ENCODE assay signal across 13 cellular contexts in genomic region chr20:64047968-64048401, GRCh38. TPM values are rescaled to one million over a fixed set of nuclear protein-coding genes. Genes with fewer than 3 reads are reported as not detected.
DNase-seq lines count a peak whose midpoint lies in the region; ATAC-seq and TF ChIP-seq lines count a peak whose summit lies in the region.
"Had no signal": no experiment of that assay in that cellular context is flagged by ENCODE, and none has a peak within 500 bp of the region (broad histone marks: within the 10 kb centered on the region; RNA-seq: fewer than 3 reads in every experiment).

No MANE protein-coding gene starts in this region.

- peak; percentile 52 for ATAC-seq in WTC11
- ATAC-seq in stimulated activated effector memory CD8-positive, alpha-beta T cell treated with anti-CD3 and anti-CD28 coated beads, Interleukin-12 subunit alpha, Interleukin-12 subunit beta, amount 100 ng/mL, for 72 hours: no peak
- ATAC-seq in activated CD4-positive, alpha-beta T cell treated with anti-CD3 and anti-CD28 coated beads for 36 hours: no peak
- ATAC-seq: activated T-helper 17 cell treated with anti-CD3 and anti-CD28 coated beads, Interleukin-2, amount 50 U/mL, for 72 hours had no signal

- H3K9me3 Mint-ChIP-seq in WTC11: no peaks in the 10 kb centered on the region
- no peaks in the 10 kb centered on the region for H3K9me3 Mint-ChIP-seq in stimulated activated effector memory CD8-positive, alpha-beta T cell treated with anti-CD3 and anti-CD28 coated beads, Interleukin-12 subunit alpha, Interleukin-12 subunit beta, amount 100 ng/mL, for 72 hours
- H3K9me3 Mint-ChIP-seq in activated CD4-positive, alpha-beta T cell treated with anti-CD3 and anti-CD28 coated beads for 36 hours (ENCODE audit: low read depth): no peaks in the 10 kb centered on the region
- H3K9me3 Mint-ChIP-seq: activated B cell treated with CpG ODN at 0.5 μM for 24 hours; activated T-helper 17 cell treated with anti-CD3 and anti-CD28 coated beads, Interleukin-2, amount 50 U/mL, for 72 hours; central memory CD8-positive, alpha-beta T cell had no signal

- intact Hi-C loops in activated CD4-positive, alpha-beta T cell treated with anti-CD3 and anti-CD28 coated beads for 36 hours (cut with DNase I, micrococcal nuclease): no loop called here

- H3K4me3 ChIP-seq in iPS-18c (ENCODE audit: insufficient read depth, low read depth, low read length): peak overlapping the region; percentile 38

- peaks cover 79% of the 10 kb centered on the region for H3K27me3 Mint-ChIP-seq in WTC11 (ENCODE audit: low read depth)
- H3K27me3 Mint-ChIP-seq in activated CD4-positive, alpha-beta T cell treated with anti-CD3 and anti-CD28 coated beads for 36 hours: peaks cover 35% of the 10 kb centered on the region

- peak in 2 of 3 experiments; percentile 48 to 51 for DNase-seq in NCI-H1417 (lab: John Stamatoyannopoulos, UW)
- DNase-seq in NCI-H1417 treated with DMSO at 0.1 percent for 48 hours (lab: John Stamatoyannopoulos, UW): no peak
- DNase-seq in WTC11 (ENCODE audit: low spot score): peak; percentile 55
- DNase-seq in stimulated activated effector memory CD8-positive, alpha-beta T cell treated with anti-CD3 and anti-CD28 coated beads, Interleukin-12 subunit alpha, Interleukin-12 subunit beta, amount 100 ng/mL, for 72 hours (ENCODE audit: low spot score in 2 of 2): no peak
- DNase-seq in GM10266 (ENCODE audit: extremely low spot score): no peak
- DNase-seq in activated CD4-positive, alpha-beta T cell treated with anti-CD3 and anti-CD28 coated beads for 36 hours: no peak
- no peak for DNase-seq in SW480 (ENCODE audit: low spot score)
- DNase-seq: activated B cell treated with CpG ODN at 0.5 μM for 24 hours, DMS79 had no signal

- CTCF ChIA-PET in WTC11 (lab: Charles Lee): interaction anchor here (0.9 to 1.2 kb wide), 3 partner anchors 9 to 72 kb away, joined by 3 to 7 read pairs (median 3); no protein-coding TSS in a partner anchor
- CTCF ChIA-PET in activated CD4-positive, alpha-beta T cell treated with anti-CD3 and anti-CD28 coated beads for 36 hours (lab: Charles Lee): interaction anchor here (0.7 kb wide), 1 partner anchor 224 kb away, joined by 3 read pairs; no protein-coding TSS in a partner anchor

- TF ChIP-seq CTCF in WTC11 (IDR thresholded peaks at IDR 0.05) (no peak), GM10266 (IDR thresholded peaks at IDR 0.05; ENCODE audit: control insufficient read depth, insufficient read depth, low read depth, missing control alignments) (no peak)

- no peak overlapping the region for H3K27ac Mint-ChIP-seq in WTC11
- H3K27ac Mint-ChIP-seq in stimulated activated effector memory CD8-positive, alpha-beta T cell treated with anti-CD3 and anti-CD28 coated beads, Interleukin-12 subunit alpha, Interleukin-12 subunit beta, amount 100 ng/mL, for 72 hours: no peak overlapping the region
- H3K27ac Mint-ChIP-seq in activated CD4-positive, alpha-beta T cell treated with anti-CD3 and anti-CD28 coated beads for 36 hours: no peak overlapping the region
- H3K27ac Mint-ChIP-seq: activated B cell treated with CpG ODN at 0.5 μM for 24 hours; activated T-helper 17 cell treated with anti-CD3 and anti-CD28 coated beads, Interleukin-2, amount 50 U/mL, for 72 hours had no signal

- POLR2A ChIA-PET in WTC11 (lab: Charles Lee): no interaction called here
- POLR2A ChIA-PET in activated CD4-positive, alpha-beta T cell treated with anti-CD3 and anti-CD28 coated beads for 36 hours (lab: Charles Lee): no interaction called here

- H3K4me3 Mint-ChIP-seq in WTC11: peak overlapping the region; percentile 35
- H3K4me3 Mint-ChIP-seq in stimulated activated effector memory CD8-positive, alpha-beta T cell treated with anti-CD3 and anti-CD28 coated beads, Interleukin-12 subunit alpha, Interleukin-12 subunit beta, amount 100 ng/mL, for 72 hours: peak overlapping the region; percentile 38
- no peak overlapping the region for H3K4me3 Mint-ChIP-seq in activated CD4-positive, alpha-beta T cell treated with anti-CD3 and anti-CD28 coated beads for 36 hours
- H3K4me3 Mint-ChIP-seq: activated B cell treated with CpG ODN at 0.5 μM for 24 hours; activated T-helper 17 cell treated with anti-CD3 and anti-CD28 coated beads, Interleukin-2, amount 50 U/mL, for 72 hours; central memory CD8-positive, alpha-beta T cell had no signal

- H3K4me1 Mint-ChIP-seq in WTC11: peaks cover 20% of the 10 kb centered on the region
- peaks cover 17% of the 10 kb centered on the region for H3K4me1 Mint-ChIP-seq in stimulated activated effector memory CD8-positive, alpha-beta T cell treated with anti-CD3 and anti-CD28 coated beads, Interleukin-12 subunit alpha, Interleukin-12 subunit beta, amount 100 ng/mL, for 72 hours
- peaks cover 8% of the 10 kb centered on the region for H3K4me1 Mint-ChIP-seq in activated CD4-positive, alpha-beta T cell treated with anti-CD3 and anti-CD28 coated beads for 36 hours
- H3K4me1 Mint-ChIP-seq: activated T-helper 17 cell treated with anti-CD3 and anti-CD28 coated beads, Interleukin-2, amount 50 U/mL, for 72 hours had no signal

- peaks cover 2% of the 10 kb centered on the region for H3K9me3 ChIP-seq in iPS-18c (ENCODE audit: control insufficient read depth, insufficient read depth, low read length)

- H3K36me3 Mint-ChIP-seq in WTC11: no peaks in the 10 kb centered on the region
- H3K36me3 Mint-ChIP-seq in stimulated activated effector memory CD8-positive, alpha-beta T cell treated with anti-CD3 and anti-CD28 coated beads, Interleukin-12 subunit alpha, Interleukin-12 subunit beta, amount 100 ng/mL, for 72 hours: no peaks in the 10 kb centered on the region
- no peaks in the 10 kb centered on the region for H3K36me3 Mint-ChIP-seq in activated CD4-positive, alpha-beta T cell treated with anti-CD3 and anti-CD28 coated beads for 36 hours (ENCODE audit: low read depth)

TF ChIP-seq in WTC11, 78 proteins besides CTCF, POLR2A, EP300 and RAD21 (continues in another document):
- TF ChIP-seq USF1 (CRISPR knock-in tag; IDR thresholded peaks at IDR 0.05) (peak; percentile 53; the same call in 1 of the 2 replicates), MAX (CRISPR knock-in tag; IDR thresholded peaks at IDR 0.05) (peak; percentile 75; the same call in 1 of the 2 replicates), FOXP1 (CRISPR knock-in tag; IDR thresholded peaks at IDR 0.05; ENCODE audit: borderline replicate concordance) (peak; percentile 27; the same call in 1 of the 2 replicates), ATF3 (CRISPR knock-in tag; conservative IDR thresholded peaks at IDR 0.05) (no peak), ZNF121 (CRISPR knock-in tag; IDR thresholded peaks at IDR 0.05) (0 out of 2 replicates have a peak, but pooled peaks have one; percentile 6), SP1 (CRISPR knock-in tag; conservative IDR thresholded peaks at IDR 0.05) (0 out of 2 replicates have a peak, but pooled peaks have one; percentile 2), CBFB (CRISPR knock-in tag; IDR thresholded peaks at IDR 0.05; ENCODE audit: low read depth) (0 out of 2 replicates have a peak, but pooled peaks have one; percentile 23), USF2 (CRISPR knock-in tag; IDR thresholded peaks at IDR 0.05) (peak; percentile 70)

RNA-seq across cellular contexts. Expression of gene SOX18, which starts 1.5 kb away (rescaled TPM):
- 0.73 to 0.81 TPM (median 0.80 TPM) in 3 replicates for total RNA-seq in WTC11 (2021)
- not detected for total RNA-seq in activated CD4-positive, alpha-beta T cell treated with anti-CD3 and anti-CD28 coated beads for 36 hours
- total RNA-seq: activated B cell treated with CpG ODN at 0.5 μM for 24 hours, fibroblast of villous mesenchyme had no signal

RNA-seq across cellular contexts. Expression of gene C20orf204, which starts 12.0 kb away (rescaled TPM):
- total RNA-seq in WTC11 (2021): 1.6 to 2.4 TPM (median 2.1 TPM) in 3 replicates
- total RNA-seq in activated CD4-positive, alpha-beta T cell treated with anti-CD3 and anti-CD28 coated beads for 36 hours: 1 to 10 TPM; 2.3 to 3.3 TPM

RNA-seq across cellular contexts. Expression of gene TCEA2, which starts 15.0 kb away (rescaled TPM):
- total RNA-seq in WTC11 (2021): 55.8 to 63.6 TPM (median 63.5 TPM) in 3 replicates
- total RNA-seq in activated CD4-positive, alpha-beta T cell treated with anti-CD3 and anti-CD28 coated beads for 36 hours: 10 to 100 TPM; 40.6 to 50.0 TPM

RNA-seq across cellular contexts. Expression of gene RGS19, which starts 31.3 kb away (rescaled TPM):
- 13.8 to 15.9 TPM (median 15.1 TPM) in 3 replicates for total RNA-seq in WTC11 (2021)
- 10 to 100 TPM; 39.6 to 40.2 TPM for total RNA-seq in activated CD4-positive, alpha-beta T cell treated with anti-CD3 and anti-CD28 coated beads for 36 hours

RNA-seq across cellular contexts. Expression of gene OPRL1, which starts 31.9 kb away (rescaled TPM):
- total RNA-seq in WTC11 (2021): 1.7 to 2.2 TPM (median 2.0 TPM) in 3 replicates
- under 1 TPM; 0.42 to 0.50 TPM for total RNA-seq in activated CD4-positive, alpha-beta T cell treated with anti-CD3 and anti-CD28 coated beads for 36 hours

Comparison
In these comparisons a context has a peak if more than half of its experiments do, and no peak if none do; other contexts are left out.
1. DNase-seq: peak in NCI-H1417 (2 of 3) and WTC11 (single experiment); none in NCI-H1417 treated with DMSO at 0.1 percent for 48 hours (single experiment), stimulated activated effector memory CD8-positive, alpha-beta T cell treated with anti-CD3 and anti-CD28 coated beads, Interleukin-12 subunit alpha, Interleukin-12 subunit beta, amount 100 ng/mL, for 72 hours (0 of 2), GM10266 (single experiment), activated CD4-positive, alpha-beta T cell treated with anti-CD3 and anti-CD28 coated beads for 36 hours (single experiment) and SW480 (single experiment).